ENCODE assay signal across 20 cellular contexts in the genomic region with DNA sequence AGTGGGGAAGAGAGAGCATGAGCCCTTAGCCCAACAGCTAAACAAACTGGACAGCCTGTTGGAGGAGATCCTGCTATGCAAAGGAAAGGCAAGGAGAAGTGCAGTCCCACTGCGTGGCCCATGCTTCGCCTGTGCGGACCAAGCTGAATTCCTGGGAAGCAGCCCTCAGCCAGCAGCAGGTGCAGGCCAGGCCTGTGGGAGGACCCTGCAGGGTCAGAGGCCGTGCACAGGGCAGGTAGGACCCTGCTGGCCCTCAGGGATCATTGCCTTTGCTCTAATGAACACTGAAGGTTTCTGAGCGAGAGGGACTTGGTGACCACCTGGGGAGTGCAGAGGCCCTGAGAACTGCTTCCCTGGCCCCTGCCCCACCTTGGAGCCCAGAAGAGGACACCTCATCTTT. TPM values are rescaled to one million over a fixed set of nuclear protein-coding genes. Genes with fewer than 3 reads are reported as not detected.
DNase-seq lines count a peak whose midpoint lies in the region; ATAC-seq and TF ChIP-seq lines count a peak whose summit lies in the region.
"Had no signal": no experiment of that assay in that cellular context is flagged by ENCODE, and none has a peak within 500 bp of the region (broad histone marks: within the 10 kb centered on the region; RNA-seq: fewer than 3 reads in every experiment).

No MANE protein-coding gene starts in this region.

- peaks cover 40% of the 10 kb centered on the region for H3K27me3 Mint-ChIP-seq in stimulated activated memory B cell treated with anti-CD40 and anti-IgM and Interleukin-4, amounts not matched to agents 10 μg/mL and 1 μg/mL and 100 μg/mL, for 72 hours

- H3K9me3 Mint-ChIP-seq in stimulated activated memory B cell treated with anti-CD40 and anti-IgM and Interleukin-4, amounts not matched to agents 10 μg/mL and 1 μg/mL and 100 μg/mL, for 72 hours = no peaks in the 10 kb centered on the region
- H3K9me3 Mint-ChIP-seq: CD4-positive, alpha-beta T cell; GM23338 had no signal

- no peak for TF ChIP-seq CTCF in RWPE2 (IDR thresholded peaks at IDR 0.05; ENCODE audit: poor library complexity, severe bottlenecking)
- TF ChIP-seq CTCF in left lung (IDR thresholded peaks at IDR 0.05) = no peak
- no peak for TF ChIP-seq CTCF in suprapubic skin (IDR thresholded peaks at IDR 0.05)

- H3K36me3 Mint-ChIP-seq in stimulated activated memory B cell treated with anti-CD40 and anti-IgM and Interleukin-4, amounts not matched to agents 10 μg/mL and 1 μg/mL and 100 μg/mL, for 72 hours = no peaks in the 10 kb centered on the region

- intact Hi-C loops in Right ventricle myocardium superior (cut with DNase I) = no loop called here
- intact Hi-C loops in left cardiac atrium (cut with DNase I) = no loop called here
- intact Hi-C loops in left lung (cut with DNase I) = no loop called here

- TF ChIP-seq EP300 in suprapubic skin (IDR thresholded peaks at IDR 0.05) = no peak

- no peak for TF ChIP-seq POLR2A in suprapubic skin (IDR thresholded peaks at IDR 0.05)

- ATAC-seq in Right ventricle myocardium superior (ENCODE audit: poor library complexity) (no peak), left cardiac atrium (no peak), RWPE2 (ENCODE audit: low read depth) (no peak), left lung (no peak), GM19397 (IDR thresholded peaks at IDR 0.05; ENCODE audit: unreplicated experiment) (no peak)
- ATAC-seq in stimulated activated memory B cell treated with anti-CD40 and anti-IgM and Interleukin-4, amounts not matched to agents 10 μg/mL and 1 μg/mL and 100 μg/mL, for 72 hours = peak; percentile 6
- ATAC-seq: GM12878, GM23338 had no signal

- H3K36me3 ChIP-seq in RWPE2 (ENCODE audit: low read depth) (no peaks in the 10 kb centered on the region), left lung (no peaks in the 10 kb centered on the region), suprapubic skin (no peaks in the 10 kb centered on the region)
- H3K36me3 ChIP-seq: BLaER1 treated with 17β-estradiol and CSF1 and Interleukin-3, amounts not matched to agents 10 nM and 100 nM had no signal

- H3K27ac ChIP-seq in RWPE2 (ENCODE audit: poor library complexity, severe bottlenecking) (no peak overlapping the region), left lung (no peak overlapping the region), suprapubic skin (no peak overlapping the region)
- H3K27ac ChIP-seq: BLaER1 treated with 17β-estradiol and CSF1 and Interleukin-3, amounts not matched to agents 10 nM and 100 nM; HL-60 had no signal

- DNase-seq in Right ventricle myocardium superior (peak; percentile 13), left cardiac atrium (no peak), RWPE2 (ENCODE audit: low spot score) (peak; percentile 38), left lung (peak; percentile 6 to 37), suprapubic skin (ENCODE audit: low spot score in 2 of 2) (no peak), ureter (ENCODE audit: low spot score) (no peak)
- DNase-seq: ACHN; Calu3; CD4-positive, alpha-beta T cell; DMS 273 treated with DMSO at 0.1 percent for 48 hours; DMS79; H7 had no signal

- WGBS in suprapubic skin = 90% methylated on average over 5 of the region's 5 CpGs

- H3K4me3 ChIP-seq in RWPE2 (ENCODE audit: severe bottlenecking) = no peak overlapping the region
- H3K4me3 ChIP-seq in left lung = no peak overlapping the region
- H3K4me3 ChIP-seq in suprapubic skin = no peak overlapping the region
- H3K4me3 ChIP-seq: BLaER1 treated with 17β-estradiol and CSF1 and Interleukin-3, amounts not matched to agents 10 nM and 100 nM; GM12878; GM23338 had no signal

- H3K4me1 Mint-ChIP-seq in stimulated activated memory B cell treated with anti-CD40 and anti-IgM and Interleukin-4, amounts not matched to agents 10 μg/mL and 1 μg/mL and 100 μg/mL, for 72 hours = no peaks in the 10 kb centered on the region
- H3K4me1 Mint-ChIP-seq: GM23338 had no signal

- no peak overlapping the region for H3K4me3 Mint-ChIP-seq in stimulated activated memory B cell treated with anti-CD40 and anti-IgM and Interleukin-4, amounts not matched to agents 10 μg/mL and 1 μg/mL and 100 μg/mL, for 72 hours
- H3K4me3 Mint-ChIP-seq: CD4-positive, alpha-beta T cell; GM23338 had no signal

- H3K27me3 ChIP-seq in RWPE2 (ENCODE audit: insufficient read depth, poor library complexity, severe bottlenecking) (peaks cover 5% of the 10 kb centered on the region), left lung (peaks cover 0 to 35% of the 10 kb centered on the region in 2 donors), suprapubic skin (peaks cover 68% of the 10 kb centered on the region)

- H3K4me1 ChIP-seq in RWPE2 (ENCODE audit: insufficient read depth, poor library complexity, severe bottlenecking) (no peaks in the 10 kb centered on the region), left lung (no peaks in the 10 kb centered on the region), suprapubic skin (no peaks in the 10 kb centered on the region)

- H3K27ac Mint-ChIP-seq in stimulated activated memory B cell treated with anti-CD40 and anti-IgM and Interleukin-4, amounts not matched to agents 10 μg/mL and 1 μg/mL and 100 μg/mL, for 72 hours = no peak overlapping the region
- H3K27ac Mint-ChIP-seq: CD4-positive, alpha-beta T cell; GM23338 had no signal

- H3K9me3 ChIP-seq in RWPE2 (ENCODE audit: severe bottlenecking) = no peaks in the 10 kb centered on the region
- no peaks in the 10 kb centered on the region for H3K9me3 ChIP-seq in left lung
- no peaks in the 10 kb centered on the region for H3K9me3 ChIP-seq in suprapubic skin
- H3K9me3 ChIP-seq: BLaER1 treated with 17β-estradiol and CSF1 and Interleukin-3, amounts not matched to agents 10 nM and 100 nM had no signal

RNA-seq across cellular contexts. Expression of a gene that starts 6.0 kb away (rescaled TPM):
- not detected for total RNA-seq in Right ventricle myocardium superior
- total RNA-seq in left cardiac atrium = not detected
- total RNA-seq in left lung = not detected
- under 1 TPM in 1 of 4 donors, not detected in 3; 0.23 TPM for total RNA-seq in suprapubic skin
- total RNA-seq in ureter = not detected
- total RNA-seq: A172; Calu3; CD4-positive, alpha-beta T cell; GM23338 had no signal

RNA-seq across cellular contexts. Expression of a gene that starts 29.7 kb away (rescaled TPM):
- total RNA-seq in Right ventricle myocardium superior = not detected
- not detected for total RNA-seq in left cardiac atrium
- total RNA-seq in left lung = not detected
- total RNA-seq in suprapubic skin = not detected
- not detected for total RNA-seq in ureter
- total RNA-seq: A172; Calu3; CD4-positive, alpha-beta T cell; G401; GM12878; GM23338; H7 had no signal

Comparison
In these comparisons a context has a peak if more than half of its experiments do, and no peak if none do; other contexts are left out.
1. DNase-seq: peak in Right ventricle myocardium superior (single experiment), RWPE2 (single experiment) and left lung (2 of 2); none in left cardiac atrium (single experiment), suprapubic skin (0 of 2) and ureter (single experiment).